30 cellular contexts compared by ENCODE assay signal in genomic region chr7:105786520-105786919, GRCh38.
"Had no signal": no experiment of that assay in that cellular context is flagged by ENCODE, and none has a peak within 500 bp of the region (broad histone marks: within the 10 kb centered on the region; RNA-seq: fewer than 3 reads in every experiment).

No MANE protein-coding gene starts in this region.

- H3K27me3 ChIP-seq: brain microvascular endothelial cell, esophagus squamous epithelium, gastroesophageal sphincter, heart right ventricle, hepatocyte had no signal

- H3K79me2 ChIP-seq: hepatocyte had no signal

- H3K4me3 ChIP-seq: esophagus squamous epithelium, gastroesophageal sphincter, heart right ventricle, hepatocyte had no signal

- H3K27ac ChIP-seq: brain microvascular endothelial cell, epithelial cell of prostate, esophagus squamous epithelium, gastroesophageal sphincter, heart right ventricle, hepatocyte, VCaP had no signal

- H2AFZ ChIP-seq: hepatocyte had no signal

- ATAC-seq: activated CD4-positive, CD25-positive, alpha-beta regulatory T cell treated with anti-CD3 and anti-CD28 coated beads, Interleukin-2, amount 50 U/mL, for 24 hours; activated CD8-positive, alpha-beta T cell treated with anti-CD3 and anti-CD28 coated beads for 36 hours; activated T-cell treated with anti-CD3 and anti-CD28 coated beads, Interleukin-2, amount 50 U/mL, for 4 hours; activated T-helper 17 cell treated with anti-CD3 and anti-CD28 coated beads, Interleukin-2, amount 50 U/mL, for 72 hours; gastroesophageal sphincter; heart right ventricle had no signal

- H3K36me3 ChIP-seq: brain microvascular endothelial cell had no signal

- FAIRE-seq: astrocyte, endometrium, endothelial cell of umbilical vein had no signal

- H3K9me3 ChIP-seq: esophagus squamous epithelium, gastroesophageal sphincter, heart right ventricle had no signal

- H3K4me1 ChIP-seq: gastroesophageal sphincter had no signal

- DNase-seq: activated B cell treated with CpG ODN at 0.5 μM for 24 hours; activated CD4-positive, alpha-beta T cell treated with anti-CD3 and anti-CD28 coated beads for 48 hours; activated CD4-positive, alpha-beta T cell treated with anti-CD3 and anti-CD28 coated beads, Interleukin-2, amount 50 U/mL, for 1 hour; activated CD4-positive, alpha-beta T cell treated with anti-CD3 and anti-CD28 coated beads, Interleukin-2, amount 50 U/mL, for 48 hours; activated CD8-positive, alpha-beta memory T cell treated with anti-CD3 and anti-CD28 coated beads for 24 hours; activated CD8-positive, alpha-beta T cell treated with anti-CD3 and anti-CD28 coated beads for 36 hours; activated effector memory CD4-positive, alpha-beta T cell treated with Interleukin-2 at 50 U/mL for 16 hours; activated gamma-delta T cell treated with Interleukin-2 at 50 U/mL for 16 hours; activated naive CD4-positive, alpha-beta T cell treated with anti-CD3 and anti-CD28 coated beads, Interleukin-2, amount 50 U/mL, for 16 hours; activated naive CD4-positive, alpha-beta T cell treated with Interleukin-2 at 50 U/mL for 16 hours; activated T-cell treated with anti-CD3 and anti-CD28 coated beads, Interleukin-2, amount 50 U/mL, for 4 hours; amniotic stem cell; anterior cingulate cortex; brain microvascular endothelial cell; cortex of kidney; dermis blood vessel endothelial cell; effector CD8-positive, alpha-beta T cell; esophagus squamous epithelium; foreskin melanocyte; heart right ventricle; T-helper 2 cell had no signal

- H3K4me2 ChIP-seq: hepatocyte had no signal
